Comparison of ENCODE assay signal across 10 cellular contexts in genomic region chr5:154653764-154654483, GRCh38.
DNase-seq lines count a peak whose midpoint lies in the region; ATAC-seq and TF ChIP-seq lines count a peak whose summit lies in the region.
"Had no signal": no experiment of that assay in that cellular context is flagged by ENCODE, and none has a peak within 500 bp of the region (broad histone marks: within the 10 kb centered on the region; RNA-seq: fewer than 3 reads in every experiment).

No MANE protein-coding gene starts in this region.

- TF ChIP-seq CTCF in Caco-2 (IDR thresholded peaks at IDR 0.05; ENCODE audit: insufficient read depth in 1 of 2, low read depth in 1 of 2, low read length in 1 of 2, severe bottlenecking in 1 of 2, unreplicated experiment in 1 of 2) (no peak), heart left ventricle (IDR thresholded peaks at IDR 0.05) (no peak), parathyroid adenoma (IDR thresholded peaks at IDR 0.05) (no peak)

- H3K27ac ChIP-seq in heart left ventricle (peak overlapping the region in 11 of 12 donors; percentile 9 to 69 (median 38)), parathyroid adenoma (no peak overlapping the region)

- H3K27ac Mint-ChIP-seq in Caco-2 (ENCODE audit: unreplicated experiment) (peak overlapping the region; percentile 32), T-cell (peak overlapping the region; percentile 36 to 77)
- no peak overlapping the region for H3K27ac Mint-ChIP-seq in activated T-helper 17 cell treated with anti-CD3 and anti-CD28 coated beads, Interleukin-2, amount 50 U/mL, for 72 hours

- BruUV-seq in Caco-2 (replicated peaks; lab: Mats Ljungman, UMichigan), result no TSS peak

- DNase-seq in Caco-2 (peak; percentile 39 to 53), T-cell (no peak), heart left ventricle (no peak), NCI-H128 (lab: John Stamatoyannopoulos, UW; ENCODE audit: unreplicated experiment) (no peak)
- DNase-seq in activated CD4-positive, alpha-beta T cell treated with anti-CD3 and anti-CD28 coated beads, Interleukin-2, amount 50 U/mL, for 4 hours, result no peak
- no peak for DNase-seq in activated CD4-positive, alpha-beta T cell treated with anti-CD3 and anti-CD28 coated beads, Interleukin-2, amount 50 U/mL, for 1 hour
- DNase-seq: DND-41, islet precursor cell had no signal

- ATAC-seq in T-cell (replicated peaks in 1 of 4) (no peak), heart left ventricle (peak; percentile 34 to 52 (median 46))
- no peak for ATAC-seq in activated T-helper 17 cell treated with anti-CD3 and anti-CD28 coated beads, Interleukin-2, amount 50 U/mL, for 72 hours (replicated peaks)

- H3K4me1 ChIP-seq in Caco-2 (peaks cover 27% of the 10 kb centered on the region), heart left ventricle (peaks cover 0 to 23% (median 16%) of the 10 kb centered on the region in 12 donors), parathyroid adenoma (peaks cover 14% of the 10 kb centered on the region)

- CTCF ChIA-PET in Caco-2 (lab: Charles Lee) (interaction anchor here (1.0 to 1.3 kb wide), 2 partner anchors 60 to 215 kb away, joined by 3 to 4 read pairs; no protein-coding TSS in a partner anchor), T-cell (lab: Charles Lee) (interaction anchor here in 1 of 2 donors (0.7 to 1.2 kb wide), 3 partner anchors 13 to 27 kb away, joined by 3 to 8 read pairs (median 4); no protein-coding TSS in a partner anchor)

- no peaks in the 10 kb centered on the region for H3K36me3 ChIP-seq in Caco-2 (ENCODE audit: control insufficient read depth, insufficient read depth, low read length)
- no peaks in the 10 kb centered on the region for H3K36me3 ChIP-seq in heart left ventricle
- H3K36me3 ChIP-seq in parathyroid adenoma (ENCODE audit: control insufficient read depth, insufficient read depth, low read length), result no peaks in the 10 kb centered on the region

- no peak overlapping the region for H3K9ac ChIP-seq in parathyroid adenoma

- 12 to 17% (median 15%) methylated on average over 4 of the region's 4 CpGs for WGBS in heart left ventricle, 4 donors

- H3K9me3 ChIP-seq in Caco-2, result no peaks in the 10 kb centered on the region
- no peaks in the 10 kb centered on the region for H3K9me3 ChIP-seq in heart left ventricle
- no peaks in the 10 kb centered on the region for H3K9me3 ChIP-seq in parathyroid adenoma (ENCODE audit: control insufficient read depth, low read length)

- H3K79me2 ChIP-seq in parathyroid adenoma, result peaks cover 2% of the 10 kb centered on the region

- H3K36me3 Mint-ChIP-seq in Caco-2 (ENCODE audit: insufficient read depth, unreplicated experiment), result peaks cover 5% of the 10 kb centered on the region
- no peaks in the 10 kb centered on the region for H3K36me3 Mint-ChIP-seq in T-cell
- no peaks in the 10 kb centered on the region for H3K36me3 Mint-ChIP-seq in activated T-helper 17 cell treated with anti-CD3 and anti-CD28 coated beads, Interleukin-2, amount 50 U/mL, for 72 hours (ENCODE audit: low read depth)

- POLR2A ChIA-PET in Caco-2 (lab: Charles Lee) (interaction anchor here (0.9 kb wide), 1 partner anchor 205 kb away, joined by 3 read pairs; the partner anchor contains the start of gene CNOT8), T-cell (lab: Charles Lee) (interaction anchor here in 1 of 2 donors (0.7 kb wide), 1 partner anchor 20 kb away, joined by 5 read pairs; no protein-coding TSS in a partner anchor)

- TF ChIP-seq POLR2A in heart left ventricle (IDR thresholded peaks at IDR 0.05), result no peak

- H3K9me3 Mint-ChIP-seq in Caco-2 (ENCODE audit: unreplicated experiment) (no peaks in the 10 kb centered on the region), T-cell (no peaks in the 10 kb centered on the region)
- H3K9me3 Mint-ChIP-seq in activated T-helper 17 cell treated with anti-CD3 and anti-CD28 coated beads, Interleukin-2, amount 50 U/mL, for 72 hours, result no peaks in the 10 kb centered on the region

- no peak overlapping the region for H3K4me3 Mint-ChIP-seq in Caco-2 (ENCODE audit: unreplicated experiment)
- H3K4me3 Mint-ChIP-seq in T-cell, result no peak overlapping the region
- no peak overlapping the region for H3K4me3 Mint-ChIP-seq in activated T-helper 17 cell treated with anti-CD3 and anti-CD28 coated beads, Interleukin-2, amount 50 U/mL, for 72 hours

- H2AFZ ChIP-seq in parathyroid adenoma, result peak overlapping the region; percentile 59

- intact Hi-C loops in Caco-2 (cut with micrococcal nuclease; ENCODE audit: unreplicated experiment), result loop anchor here (1.0 to 2.0 kb wide), 2 partner anchors 28 to 101 kb away; partner anchors contain the start of gene LARP1
- intact Hi-C loops in heart left ventricle (cut with DNase I), result loop anchor here in 3 of 10 donors (2.0 to 10.0 kb wide), 3 partner anchors 101 to 158 kb away; partner anchors contain the start of gene LARP1 (in 1 of the 3)

- H3K4me3 ChIP-seq in Caco-2 (ENCODE audit: low read depth, low read length) (no peak overlapping the region), heart left ventricle (peak overlapping the region in 8 of 12 donors; percentile 3 to 31 (median 13)), parathyroid adenoma (ENCODE audit: low read depth, low read length) (no peak overlapping the region)

- H3K27me3 Mint-ChIP-seq in Caco-2 (ENCODE audit: insufficient read depth, unreplicated experiment) (no peaks in the 10 kb centered on the region), T-cell (peaks cover 0 to 3% of the 10 kb centered on the region in 2 donors)
- H3K27me3 Mint-ChIP-seq in activated T-helper 17 cell treated with anti-CD3 and anti-CD28 coated beads, Interleukin-2, amount 50 U/mL, for 72 hours, result peaks cover under 1% of the 10 kb centered on the region

- H3K27me3 ChIP-seq in Caco-2 (replicated peaks; ENCODE audit: control insufficient read depth, insufficient read depth, low read length) (no peaks in the 10 kb centered on the region), heart left ventricle (no peaks in the 10 kb centered on the region), parathyroid adenoma (ENCODE audit: control insufficient read depth, insufficient read depth, low read length) (no peaks in the 10 kb centered on the region)

- no peak overlapping the region for H3K4me2 ChIP-seq in parathyroid adenoma (ENCODE audit: low read length)

- H3K4me1 Mint-ChIP-seq in Caco-2 (ENCODE audit: low read depth, unreplicated experiment) (no peaks in the 10 kb centered on the region), T-cell (peaks cover 0 to 11% (median 8%) of the 10 kb centered on the region in 3 donors)
- H3K4me1 Mint-ChIP-seq in activated T-helper 17 cell treated with anti-CD3 and anti-CD28 coated beads, Interleukin-2, amount 50 U/mL, for 72 hours, result no peaks in the 10 kb centered on the region

Comparison
In these comparisons a context has a peak if more than half of its experiments do, and no peak if none do; other contexts are left out.
1. DNase-seq: peak in Caco-2 (2 of 2); none in T-cell (0 of 34), heart left ventricle (0 of 5), NCI-H128 (single experiment), activated CD4-positive, alpha-beta T cell treated with anti-CD3 and anti-CD28 coated beads, Interleukin-2, amount 50 U/mL, for 4 hours (0 of 2) and activated CD4-positive, alpha-beta T cell treated with anti-CD3 and anti-CD28 coated beads, Interleukin-2, amount 50 U/mL, for 1 hour (single experiment).
2. H3K4me3 ChIP-seq: peak in heart left ventricle (8 of 12); none in Caco-2 (single experiment) and parathyroid adenoma (single experiment).
3. ATAC-seq: peak in heart left ventricle (4 of 4); none in T-cell (0 of 4) and activated T-helper 17 cell treated with anti-CD3 and anti-CD28 coated beads, Interleukin-2, amount 50 U/mL, for 72 hours (single experiment).